1 cellular context compared by ENCODE assay signal in genomic region chr17:49677933-49678847, GRCh38.
TF ChIP-seq lines count a peak whose summit lies in the region.

TSS of gene SPOP (minus strand) at chr17:49678097. CDS start at chr17:49622810, 55,287 bp downstream.

TF ChIP-seq in HepG2, 621 proteins besides CTCF, POLR2A, EP300 and RAD21 (continued from another document and continues in another):
- TF ChIP-seq ZNF318 (CRISPR knock-in tag; IDR thresholded peaks at IDR 0.05): no peak
- no peak for TF ChIP-seq SMARCE1 (IDR thresholded peaks at IDR 0.05; ENCODE audit: borderline replicate concordance)
- TF ChIP-seq DMAP1 (CRISPR knock-in tag; IDR thresholded peaks at IDR 0.05): peak; percentile 76; the same call in 1 of the 2 replicates
- peak; percentile 98 for TF ChIP-seq IRX3 (CRISPR knock-in tag; IDR thresholded peaks at IDR 0.05; ENCODE audit: borderline replicate concordance, low read depth)
- peak; percentile 67; the same call in 1 of the 2 replicates for TF ChIP-seq MED13 (CRISPR knock-in tag; IDR thresholded peaks at IDR 0.05)
- peak; percentile 24; the same call in 1 of the 2 replicates for TF ChIP-seq ZBTB33 (CRISPR knock-in tag; IDR thresholded peaks at IDR 0.05)
- TF ChIP-seq ZZZ3 (CRISPR knock-in tag; IDR thresholded peaks at IDR 0.05; ENCODE audit: borderline replicate concordance): peak; percentile 94; the same call in 1 of the 2 replicates
- TF ChIP-seq PRMT3 (CRISPR knock-in tag; IDR thresholded peaks at IDR 0.05; ENCODE audit: borderline replicate concordance, low read depth): peak; percentile 22; the same call in 1 of the 2 replicates
- TF ChIP-seq KAT8 (CRISPR knock-in tag; IDR thresholded peaks at IDR 0.05): peak; percentile 78; the same call in 1 of the 2 replicates
- TF ChIP-seq ATRX (CRISPR knock-in tag; IDR thresholded peaks at IDR 0.05; ENCODE audit: borderline replicate concordance): no peak
- TF ChIP-seq KLF16 (CRISPR knock-in tag; IDR thresholded peaks at IDR 0.05): peak; percentile 49 to 96; a peak in 2 of 4 replicates
- TF ChIP-seq ZNF362 (CRISPR knock-in tag; IDR thresholded peaks at IDR 0.05; ENCODE audit: borderline replicate concordance): peak; percentile 52; the same call in 1 of the 2 replicates
- TF ChIP-seq HOXA7 (CRISPR knock-in tag; IDR thresholded peaks at IDR 0.05): peak; percentile 73
- peak; percentile 100 for TF ChIP-seq ARID2 (CRISPR knock-in tag; IDR thresholded peaks at IDR 0.05; ENCODE audit: borderline replicate concordance)
- no peak for TF ChIP-seq PHB2 (IDR thresholded peaks at IDR 0.05; ENCODE audit: partially characterized antibody)
- TF ChIP-seq HMGXB3 (CRISPR knock-in tag; IDR thresholded peaks at IDR 0.05; ENCODE audit: borderline replicate concordance): peak; percentile 91
- peak; percentile 97 for TF ChIP-seq WIZ (CRISPR knock-in tag; IDR thresholded peaks at IDR 0.05)
- TF ChIP-seq ZSCAN5A (CRISPR knock-in tag; IDR thresholded peaks at IDR 0.05; ENCODE audit: borderline replicate concordance): peak; percentile 99
- no peak for TF ChIP-seq RBM22 (optimal IDR thresholded peaks at IDR 0.05; ENCODE audit: low read length)
- TF ChIP-seq SIX4 (CRISPR knock-in tag; IDR thresholded peaks at IDR 0.05): peak; percentile 59; the same call in 1 of the 2 replicates
- TF ChIP-seq ZMYM4 (CRISPR knock-in tag; IDR thresholded peaks at IDR 0.05): peak; percentile 96
- no peak for TF ChIP-seq NFE2L2 (IDR thresholded peaks at IDR 0.05; ENCODE audit: low read length)
- no peak for TF ChIP-seq STAG1 (CRISPR knock-in tag; IDR thresholded peaks at IDR 0.05)
- TF ChIP-seq ZBTB38 (CRISPR knock-in tag; IDR thresholded peaks at IDR 0.05): peak; percentile 75
- peak; percentile 85 for TF ChIP-seq CEBPB (IDR thresholded peaks at IDR 0.05; ENCODE audit: borderline replicate concordance, low read depth, low read length)
- peak; percentile 75 for TF ChIP-seq ZNF24 (IDR thresholded peaks at IDR 0.05)
- no peak for TF ChIP-seq PRDM10 (CRISPR knock-in tag; IDR thresholded peaks at IDR 0.05; ENCODE audit: low read depth)
- peak; percentile 92; the same call in 1 of the 2 replicates for TF ChIP-seq MIXL1 (CRISPR knock-in tag; IDR thresholded peaks at IDR 0.05)
- peak; percentile 64; the same call in 1 of the 2 replicates for TF ChIP-seq DR1 (CRISPR knock-in tag; IDR thresholded peaks at IDR 0.05)
- TF ChIP-seq DDIT3 (CRISPR knock-in tag; IDR thresholded peaks at IDR 0.05): 0 out of 2 replicates have a peak, but pooled peaks have one; percentile 88
- TF ChIP-seq BCLAF1 (IDR thresholded peaks at IDR 0.05): no peak
